In the genomic region with DNA sequence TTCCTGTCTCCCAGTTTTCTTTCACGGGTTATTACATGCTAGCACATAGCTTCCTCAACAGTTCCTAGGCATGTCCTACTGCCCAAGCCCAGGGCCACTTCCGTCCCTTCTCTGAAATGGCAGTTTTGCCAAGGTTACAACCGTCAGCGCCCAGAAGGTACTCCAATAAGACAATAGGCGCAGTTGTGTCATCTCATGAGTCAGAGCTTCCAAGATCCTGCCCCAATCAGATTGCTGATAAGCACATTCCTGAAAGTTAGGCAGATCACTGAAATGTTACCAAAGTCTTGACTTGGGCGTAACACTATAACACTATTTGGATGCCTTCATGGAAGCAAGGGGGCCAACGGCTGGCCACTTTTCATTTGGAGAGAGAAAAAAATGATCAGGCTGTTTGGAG, we compare ENCODE assay signal across 36 cellular contexts. TPM values are rescaled to one million over a fixed set of nuclear protein-coding genes. Genes with fewer than 3 reads are reported as not detected.
A peak's percentile ranks its signal among the peaks of the same experiment; 100 is the strongest.
DNase-seq lines count a peak whose midpoint lies in the region; ATAC-seq, FAIRE-seq and TF ChIP-seq lines count a peak whose summit lies in the region.
"Had no signal": no experiment of that assay in that cellular context is flagged by ENCODE, and none has a peak within 500 bp of the region (broad histone marks: within the 10 kb centered on the region; RNA-seq: fewer than 3 reads in every experiment).

No MANE protein-coding gene starts in this region.

- H3K27ac ChIP-seq in RWPE2 (ENCODE audit: poor library complexity, severe bottlenecking): no peak overlapping the region
- H3K27ac ChIP-seq: body of pancreas, heart right ventricle, stomach, vagina had no signal

- no peaks in the 10 kb centered on the region for H3K27me3 ChIP-seq in RWPE2 (ENCODE audit: insufficient read depth, poor library complexity, severe bottlenecking)
- H3K27me3 ChIP-seq in bronchial epithelial cell (ENCODE audit: control insufficient read depth, insufficient read depth, low read length): no peaks in the 10 kb centered on the region
- H3K27me3 ChIP-seq: BE2C, body of pancreas, heart right ventricle, stomach, vagina had no signal

- H3K4me1 ChIP-seq in RWPE2 (ENCODE audit: insufficient read depth, poor library complexity, severe bottlenecking): peaks cover 8% of the 10 kb centered on the region
- H3K4me1 ChIP-seq: BE2C had no signal

- H3K9me3 Mint-ChIP-seq in activated T-cell treated with anti-CD3 and anti-CD28 coated beads, Interleukin-2, amount 50 U/mL, for 4 hours: no peaks in the 10 kb centered on the region
- H3K9me3 Mint-ChIP-seq: activated T-helper 1 cell treated with anti-CD3 and anti-CD28 coated beads, Interleukin-12 subunit alpha, Interleukin-12 subunit beta, Interleukin-2, Interleukin-4 antibody, amounts not matched to agents 30 ng/mL and 10 ng/mL and 1 ng/mL, durations not matched to agents 14 hours and 24 hours and 36 hours; CD8-positive, alpha-beta T cell; naive thymus-derived CD8-positive, alpha-beta T cell had no signal

- peak; percentile 90 for FAIRE-seq in bronchial epithelial cell (lab: Jason Lieb, UNC)
- FAIRE-seq: GM12892, H1, kidney had no signal

- no peaks in the 10 kb centered on the region for H3K27me3 Mint-ChIP-seq in activated T-cell treated with anti-CD3 and anti-CD28 coated beads, Interleukin-2, amount 50 U/mL, for 4 hours (ENCODE audit: low read depth)
- H3K27me3 Mint-ChIP-seq: naive thymus-derived CD8-positive, alpha-beta T cell had no signal

- H3K4me3 Mint-ChIP-seq in activated T-cell treated with anti-CD3 and anti-CD28 coated beads, Interleukin-2, amount 50 U/mL, for 4 hours: no peak overlapping the region
- H3K4me3 Mint-ChIP-seq: activated T-helper 1 cell treated with anti-CD3 and anti-CD28 coated beads, Interleukin-12 subunit alpha, Interleukin-12 subunit beta, Interleukin-2, Interleukin-4 antibody, amounts not matched to agents 30 ng/mL and 10 ng/mL and 1 ng/mL, durations not matched to agents 14 hours and 24 hours and 36 hours; CD8-positive, alpha-beta T cell; naive thymus-derived CD8-positive, alpha-beta T cell had no signal

- H3K36me3 ChIP-seq in RWPE2 (ENCODE audit: low read depth): no peaks in the 10 kb centered on the region
- no peaks in the 10 kb centered on the region for H3K36me3 ChIP-seq in bronchial epithelial cell (ENCODE audit: control insufficient read depth, insufficient read depth, low read length)
- H3K36me3 ChIP-seq: BE2C, heart right ventricle, stomach, vagina had no signal

- TF ChIP-seq CTCF in RWPE2 (IDR thresholded peaks at IDR 0.05; ENCODE audit: poor library complexity, severe bottlenecking): no peak
- no peak for TF ChIP-seq CTCF in bronchial epithelial cell (IDR thresholded peaks at IDR 0.05; ENCODE audit: insufficient read depth, low read length, severe bottlenecking)

- DNase-seq in ELR (ENCODE audit: low read depth) (peak; percentile 26), RWPE2 (ENCODE audit: low spot score) (no peak), bronchial epithelial cell (ENCODE audit: low read depth) (peak; percentile 75), lung microvascular endothelial cell (ENCODE audit: low read depth in 2 of 2) (peak; percentile 11 to 79), cerebellar cortex (ENCODE audit: low spot score) (no peak), NCI-H510A (lab: John Stamatoyannopoulos, UW) (no peak), GF-D8 (lab: John Stamatoyannopoulos, UW) (no peak)
- DNase-seq in activated T-cell treated with anti-CD3 and anti-CD28 coated beads, Interleukin-2, amount 50 U/mL, for 4 hours: no peak
- DNase-seq: ACHN; activated CD4-positive, alpha-beta T cell treated with anti-CD3 and anti-CD28 coated beads, Interleukin-2, amount 50 U/mL, for 48 hours; activated naive CD4-positive, alpha-beta T cell treated with Interleukin-2 at 50 U/mL for 16 hours; BE2C; body of pancreas; CD8-positive, alpha-beta T cell; DMS 273 treated with DMSO at 0.1 percent for 48 hours; effector CD4-positive, alpha-beta T cell; erythroblast; foreskin fibroblast; heart right ventricle; Kasumi-1; kidney; midbrain; naive thymus-derived CD8-positive, alpha-beta T cell; NCI-H146; NCI-H774; stimulated activated CD4-positive, alpha-beta T cell treated with anti-CD3 and anti-CD28 coated beads, Interleukin-2, amount 100 ng/mL, for 48 hours; stomach; T-helper 1 cell had no signal

- no peaks in the 10 kb centered on the region for H3K9me3 ChIP-seq in RWPE2 (ENCODE audit: severe bottlenecking)
- H3K9me3 ChIP-seq: BE2C, body of pancreas, heart right ventricle, stomach, vagina had no signal

- H3K4me3 ChIP-seq in RWPE2 (ENCODE audit: severe bottlenecking) (no peak overlapping the region), bronchial epithelial cell (ENCODE audit: low read depth, low read length) (no peak overlapping the region)
- H3K4me3 ChIP-seq: body of pancreas, heart right ventricle, stomach, vagina had no signal

- 0 out of 3 replicates have a peak, but pooled peaks have one; percentile 19 for ATAC-seq in RWPE2 (ENCODE audit: low read depth)
- ATAC-seq in activated T-cell treated with anti-CD3 and anti-CD28 coated beads, Interleukin-2, amount 50 U/mL, for 4 hours: no peak
- ATAC-seq: body of pancreas; CD8-positive, alpha-beta T cell; heart right ventricle; naive thymus-derived CD8-positive, alpha-beta T cell; sciatic nerve had no signal

- no peaks in the 10 kb centered on the region for H3K36me3 Mint-ChIP-seq in activated T-cell treated with anti-CD3 and anti-CD28 coated beads, Interleukin-2, amount 50 U/mL, for 4 hours (ENCODE audit: insufficient read depth)
- H3K36me3 Mint-ChIP-seq: CD8-positive, alpha-beta T cell; naive thymus-derived CD8-positive, alpha-beta T cell had no signal

- peaks cover 2% of the 10 kb centered on the region for H3K4me1 Mint-ChIP-seq in activated T-cell treated with anti-CD3 and anti-CD28 coated beads, Interleukin-2, amount 50 U/mL, for 4 hours (ENCODE audit: low read depth)
- H3K4me1 Mint-ChIP-seq: naive thymus-derived CD8-positive, alpha-beta T cell had no signal

RNA-seq across cellular contexts. Expression of a gene that starts 34.2 kb away (rescaled TPM):
- total RNA-seq in bronchial epithelial cell (not detected in 2 replicates), lung microvascular endothelial cell (not detected in 2 replicates)
- not detected for total RNA-seq in activated T-cell treated with anti-CD3 and anti-CD28 coated beads, Interleukin-2, amount 50 U/mL, for 4 hours
- total RNA-seq: activated T-helper 1 cell treated with anti-CD3 and anti-CD28 coated beads, Interleukin-12 subunit alpha, Interleukin-12 subunit beta, Interleukin-2, Interleukin-4 antibody, amounts not matched to agents 30 ng/mL and 10 ng/mL and 1 ng/mL, durations not matched to agents 14 hours and 24 hours and 36 hours; body of pancreas; CD8-positive, alpha-beta T cell; H1; heart right ventricle; kidney; naive thymus-derived CD8-positive, alpha-beta T cell; progenitor cell of endocrine pancreas; sciatic nerve; SK-MEL-5; vagina had no signal

RNA-seq across cellular contexts. Expression of a gene that starts 47.3 kb away (rescaled TPM):
- not detected in 2 replicates for total RNA-seq in bronchial epithelial cell
- total RNA-seq in lung microvascular endothelial cell: not detected in 2 replicates
- total RNA-seq in activated T-cell treated with anti-CD3 and anti-CD28 coated beads, Interleukin-2, amount 50 U/mL, for 4 hours: not detected
- total RNA-seq: activated T-helper 1 cell treated with anti-CD3 and anti-CD28 coated beads, Interleukin-12 subunit alpha, Interleukin-12 subunit beta, Interleukin-2, Interleukin-4 antibody, amounts not matched to agents 30 ng/mL and 10 ng/mL and 1 ng/mL, durations not matched to agents 14 hours and 24 hours and 36 hours; body of pancreas; CD8-positive, alpha-beta T cell; H1; kidney; naive thymus-derived CD8-positive, alpha-beta T cell; progenitor cell of endocrine pancreas; sciatic nerve; SK-MEL-5; vagina had no signal

RNA-seq across cellular contexts. Expression of a gene that starts 55.9 kb away (rescaled TPM):
- total RNA-seq in bronchial epithelial cell (not detected in 2 replicates), lung microvascular endothelial cell (not detected in 2 replicates)
- not detected for total RNA-seq in activated T-cell treated with anti-CD3 and anti-CD28 coated beads, Interleukin-2, amount 50 U/mL, for 4 hours
- total RNA-seq: activated T-helper 1 cell treated with anti-CD3 and anti-CD28 coated beads, Interleukin-12 subunit alpha, Interleukin-12 subunit beta, Interleukin-2, Interleukin-4 antibody, amounts not matched to agents 30 ng/mL and 10 ng/mL and 1 ng/mL, durations not matched to agents 14 hours and 24 hours and 36 hours; body of pancreas; CD8-positive, alpha-beta T cell; H1; heart right ventricle; kidney; liver; naive thymus-derived CD8-positive, alpha-beta T cell; progenitor cell of endocrine pancreas; sciatic nerve; SK-MEL-5; vagina had no signal

Comparison
In these comparisons a context has a peak if more than half of its experiments do, and no peak if none do; other contexts are left out.
1. DNase-seq: peak in ELR (single experiment), bronchial epithelial cell (single experiment) and lung microvascular endothelial cell (2 of 2); none in RWPE2 (single experiment), cerebellar cortex (single experiment), NCI-H510A (single experiment), GF-D8 (single experiment) and activated T-cell treated with anti-CD3 and anti-CD28 coated beads, Interleukin-2, amount 50 U/mL, for 4 hours (single experiment).